Comparison of ENCODE assay signal across 9 cellular contexts in genomic region chr14:24965934-24966593, GRCh38.
A peak's percentile ranks its signal among the peaks of the same experiment; 100 is the strongest.
DNase-seq lines count a peak whose midpoint lies in the region; ATAC-seq, FAIRE-seq and TF ChIP-seq lines count a peak whose summit lies in the region.
"Had no signal": no experiment of that assay in that cellular context is flagged by ENCODE, and none has a peak within 500 bp of the region (broad histone marks: within the 10 kb centered on the region; RNA-seq: fewer than 3 reads in every experiment).

No MANE protein-coding gene starts in this region.

- DNase-seq in Ammon's horn (ENCODE audit: low spot score): peak; percentile 58
- peak; percentile 57 for DNase-seq in RCC 7860 (ENCODE audit: low spot score)
- DNase-seq in fibroblast of the conjunctiva (ENCODE audit: low read depth): peak; percentile 65
- DNase-seq in osteocyte (ENCODE audit: extremely low spot score, unreplicated experiment): no peak
- DNase-seq in COLO668 (lab: John Stamatoyannopoulos, UW; ENCODE audit: unreplicated experiment): no peak
- no peak for DNase-seq in NCI-H2227 (lab: John Stamatoyannopoulos, UW; ENCODE audit: unreplicated experiment)
- DNase-seq in naive thymus-derived CD4-positive, alpha-beta T cell: no peak
- DNase-seq: NCI-H1436 treated with DMSO at 0.1 percent for 48 hours had no signal

- CTCF ChIA-PET in naive thymus-derived CD4-positive, alpha-beta T cell (lab: Charles Lee): no interaction called here

- H3K4me3 Mint-ChIP-seq in osteocyte (ENCODE audit: unreplicated experiment): peak overlapping the region; percentile 35
- no peak overlapping the region for H3K4me3 Mint-ChIP-seq in naive thymus-derived CD4-positive, alpha-beta T cell

- no peaks in the 10 kb centered on the region for H3K36me3 ChIP-seq in naive thymus-derived CD4-positive, alpha-beta T cell (ENCODE audit: control insufficient read depth in 2 of 3, insufficient read depth in 3 of 3, low read length in 3 of 3)

- no peak for TF ChIP-seq CTCF in osteocyte (IDR thresholded peaks at IDR 0.05)

- H3K27ac Mint-ChIP-seq in osteocyte (ENCODE audit: unreplicated experiment): peak overlapping the region; percentile 91
- no peak overlapping the region for H3K27ac Mint-ChIP-seq in naive thymus-derived CD4-positive, alpha-beta T cell

- no peaks in the 10 kb centered on the region for H3K9me3 ChIP-seq in naive thymus-derived CD4-positive, alpha-beta T cell (ENCODE audit: control insufficient read depth in 2 of 3, low read length in 3 of 3)

- peaks cover 48% of the 10 kb centered on the region for H3K4me1 Mint-ChIP-seq in osteocyte (ENCODE audit: unreplicated experiment)
- H3K4me1 Mint-ChIP-seq in naive thymus-derived CD4-positive, alpha-beta T cell: no peaks in the 10 kb centered on the region

- H3K9me3 Mint-ChIP-seq in osteocyte (ENCODE audit: unreplicated experiment): no peaks in the 10 kb centered on the region
- peaks cover 0 to 3% (median 0%) of the 10 kb centered on the region in 11 donors for H3K9me3 Mint-ChIP-seq in naive thymus-derived CD4-positive, alpha-beta T cell

- peak; percentile 46 for FAIRE-seq in RCC 7860 (lab: Jason Lieb, UNC)

- no peak overlapping the region for H3K27ac ChIP-seq in naive thymus-derived CD4-positive, alpha-beta T cell (ENCODE audit: low read depth, low read length)

- POLR2A ChIA-PET in naive thymus-derived CD4-positive, alpha-beta T cell (lab: Charles Lee): no interaction called here

- no peaks in the 10 kb centered on the region for H3K4me1 ChIP-seq in naive thymus-derived CD4-positive, alpha-beta T cell (ENCODE audit: control insufficient read depth in 2 of 2, insufficient read depth in 2 of 2, low read length in 2 of 2)

- ATAC-seq in activated CD4-positive, CD25-positive, alpha-beta regulatory T cell treated with anti-CD3 and anti-CD28 coated beads, Interleukin-2, amount 50 U/mL, for 24 hours: no peak
- ATAC-seq in naive thymus-derived CD4-positive, alpha-beta T cell: no peak

- H3K27me3 ChIP-seq in naive thymus-derived CD4-positive, alpha-beta T cell (ENCODE audit: control insufficient read depth in 2 of 2, insufficient read depth in 2 of 2, low read length in 2 of 2): no peaks in the 10 kb centered on the region

- no peaks in the 10 kb centered on the region for H3K27me3 Mint-ChIP-seq in osteocyte (ENCODE audit: unreplicated experiment)
- H3K27me3 Mint-ChIP-seq in naive thymus-derived CD4-positive, alpha-beta T cell: peaks cover 0 to 13% (median 9%) of the 10 kb centered on the region in 5 donors

- intact Hi-C loops in naive thymus-derived CD4-positive, alpha-beta T cell (cut with micrococcal nuclease): no loop called here

- H3K36me3 Mint-ChIP-seq in osteocyte (ENCODE audit: unreplicated experiment): no peaks in the 10 kb centered on the region
- H3K36me3 Mint-ChIP-seq in naive thymus-derived CD4-positive, alpha-beta T cell: no peaks in the 10 kb centered on the region

- H3K4me3 ChIP-seq in naive thymus-derived CD4-positive, alpha-beta T cell (ENCODE audit: low read length): no peak overlapping the region

Comparison
In these comparisons a context has a peak if more than half of its experiments do, and no peak if none do; other contexts are left out.
1. DNase-seq: peak in Ammon's horn (single experiment), RCC 7860 (single experiment) and fibroblast of the conjunctiva (single experiment); none in osteocyte (single experiment), COLO668 (single experiment), NCI-H2227 (single experiment) and naive thymus-derived CD4-positive, alpha-beta T cell (0 of 9).